ENCODE assay signal across 1 cellular context in the genomic region with DNA sequence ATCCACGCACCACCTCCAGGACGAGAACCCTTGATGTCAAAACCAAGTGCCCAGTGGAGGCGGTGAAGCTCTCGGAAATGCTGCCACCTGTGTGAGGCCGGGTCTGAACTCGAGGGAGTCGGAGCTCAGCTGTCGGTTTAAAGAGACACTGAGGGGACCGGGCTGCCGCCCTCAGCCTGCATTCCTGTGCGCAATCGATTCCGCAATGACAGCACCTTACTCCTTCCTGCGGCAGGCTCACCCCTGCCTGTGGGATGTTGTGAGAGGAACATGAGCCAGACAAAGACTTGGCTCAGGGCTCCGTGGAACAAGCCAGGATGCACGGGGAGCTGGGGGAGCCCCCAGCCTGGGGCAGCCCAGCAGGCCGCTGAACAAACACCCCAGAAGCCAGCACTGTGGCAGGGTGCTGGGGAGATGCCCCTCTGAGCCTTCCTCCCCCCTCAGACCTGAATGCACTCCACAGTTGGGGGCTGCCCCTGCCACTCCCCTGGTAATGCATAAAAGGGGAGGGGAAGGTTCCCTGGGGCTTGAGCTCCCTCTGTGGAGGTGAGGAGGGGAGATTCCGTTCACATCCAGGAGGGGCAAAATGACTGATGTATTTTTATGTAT.
TF ChIP-seq lines count a peak whose summit lies in the region.

No MANE protein-coding gene starts in this region.

TF ChIP-seq in H1, 55 proteins besides CTCF, POLR2A, EP300 and RAD21:
- no peak for TF ChIP-seq KDM4A (IDR thresholded peaks at IDR 0.05; ENCODE audit: low read depth, low read length, severe bottlenecking)
- TF ChIP-seq RNF2 (IDR thresholded peaks at IDR 0.05; ENCODE audit: borderline replicate concordance, low read depth, low read length, missing control alignments, poor library complexity, severe bottlenecking), result no peak
- TF ChIP-seq, protein P1, sequence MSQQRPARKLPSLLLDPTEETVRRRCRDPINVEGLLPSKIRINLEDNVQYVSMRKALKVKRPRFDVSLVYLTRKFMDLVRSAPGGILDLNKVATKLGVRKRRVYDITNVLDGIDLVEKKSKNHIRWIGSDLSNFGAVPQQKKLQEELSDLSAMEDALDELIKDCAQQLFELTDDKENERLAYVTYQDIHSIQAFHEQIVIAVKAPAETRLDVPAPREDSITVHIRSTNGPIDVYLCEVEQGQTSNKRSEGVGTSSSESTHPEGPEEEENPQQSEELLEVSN (IDR thresholded peaks at IDR 0.05), result no peak
- TF ChIP-seq SIX5 (IDR thresholded peaks at IDR 0.05; ENCODE audit: low read depth, low read length), result no peak
- no peak for TF ChIP-seq RFX5 (IDR thresholded peaks at IDR 0.05; ENCODE audit: borderline replicate concordance, low read depth, low read length)
- no peak for TF ChIP-seq SIRT6 (IDR thresholded peaks at IDR 0.05; ENCODE audit: low read length)
- TF ChIP-seq POLR2AphosphoS5 (IDR thresholded peaks at IDR 0.05; ENCODE audit: low read depth, low read length), result no peak
- TF ChIP-seq HDAC6 (IDR thresholded peaks at IDR 0.05; ENCODE audit: low read depth, low read length), result no peak
- TF ChIP-seq NANOG (IDR thresholded peaks at IDR 0.05; ENCODE audit: insufficient read depth, low read depth, low read length, poor library complexity, severe bottlenecking), result no peak
- TF ChIP-seq SUZ12 (IDR thresholded peaks at IDR 0.05; ENCODE audit: low read length), result no peak
